8 cellular contexts compared by ENCODE assay signal in genomic region chr2:216108310-216108966, GRCh38. TPM values are rescaled to one million over a fixed set of nuclear protein-coding genes. Genes with fewer than 3 reads are reported as not detected.
DNase-seq lines count a peak whose midpoint lies in the region; ATAC-seq, FAIRE-seq and TF ChIP-seq lines count a peak whose summit lies in the region.

No MANE protein-coding gene starts in this region.

- no peaks in the 10 kb centered on the region for H3K9me3 Mint-ChIP-seq in activated naive CD4-positive, alpha-beta T cell treated with anti-CD3 and anti-CD28 coated beads, Interleukin-2, amount 10 ng/mL, durations not matched to agents 7 days and 5 days
- no peaks in the 10 kb centered on the region for H3K9me3 Mint-ChIP-seq in activated naive CD8-positive, alpha-beta T cell treated with anti-CD3 and anti-CD28 coated beads for 36 hours
- H3K9me3 Mint-ChIP-seq in type B pancreatic cell: no peaks in the 10 kb centered on the region

- no peak for TF ChIP-seq CTCF in type B pancreatic cell (conservative IDR thresholded peaks at IDR 0.05)

- ATAC-seq in HG02588 (IDR thresholded peaks at IDR 0.05; ENCODE audit: unreplicated experiment): no peak
- no peak for ATAC-seq in HG03025 (IDR thresholded peaks at IDR 0.05; ENCODE audit: low FRiP score, unreplicated experiment)

- peaks cover 48% of the 10 kb centered on the region for H3K4me1 Mint-ChIP-seq in activated naive CD4-positive, alpha-beta T cell treated with anti-CD3 and anti-CD28 coated beads, Interleukin-2, amount 10 ng/mL, durations not matched to agents 7 days and 5 days
- peaks cover 35% of the 10 kb centered on the region for H3K4me1 Mint-ChIP-seq in activated naive CD8-positive, alpha-beta T cell treated with anti-CD3 and anti-CD28 coated beads for 36 hours
- H3K4me1 Mint-ChIP-seq in type B pancreatic cell (ENCODE audit: unreplicated experiment): peaks cover 45% of the 10 kb centered on the region

- DNase-seq in activated naive CD4-positive, alpha-beta T cell treated with anti-CD3 and anti-CD28 coated beads, Interleukin-2, amount 10 ng/mL, durations not matched to agents 7 days and 5 days: no peak
- no peak for DNase-seq in activated naive CD4-positive, alpha-beta T cell treated with Interleukin-2 at 50 U/mL for 16 hours
- DNase-seq in activated naive CD8-positive, alpha-beta T cell treated with anti-CD3 and anti-CD28 coated beads for 36 hours: no peak
- peak; percentile 50 for DNase-seq in left kidney (ENCODE audit: low read depth, low spot score)
- no peak for DNase-seq in type B pancreatic cell (ENCODE audit: extremely low spot score, unreplicated experiment)
- no peak for DNase-seq in GM12891 (ENCODE audit: insufficient read length, low spot score)

- TF ChIP-seq POLR2A in GM12891 (IDR thresholded peaks at IDR 0.05; ENCODE audit: low read depth, low read length): no peak

- H3K36me3 Mint-ChIP-seq in activated naive CD4-positive, alpha-beta T cell treated with anti-CD3 and anti-CD28 coated beads, Interleukin-2, amount 10 ng/mL, durations not matched to agents 7 days and 5 days: peaks cover 37% of the 10 kb centered on the region
- peaks cover 37% of the 10 kb centered on the region for H3K36me3 Mint-ChIP-seq in activated naive CD8-positive, alpha-beta T cell treated with anti-CD3 and anti-CD28 coated beads for 36 hours
- H3K36me3 Mint-ChIP-seq in type B pancreatic cell: peaks cover 24% of the 10 kb centered on the region

- no peak for FAIRE-seq in GM12891 (lab: Jason Lieb, UNC)

- peaks cover 4% of the 10 kb centered on the region for H3K27me3 Mint-ChIP-seq in activated naive CD4-positive, alpha-beta T cell treated with anti-CD3 and anti-CD28 coated beads, Interleukin-2, amount 10 ng/mL, durations not matched to agents 7 days and 5 days
- peaks cover 3% of the 10 kb centered on the region for H3K27me3 Mint-ChIP-seq in activated naive CD8-positive, alpha-beta T cell treated with anti-CD3 and anti-CD28 coated beads for 36 hours
- no peaks in the 10 kb centered on the region for H3K27me3 Mint-ChIP-seq in type B pancreatic cell

- CTCF ChIA-PET in activated naive CD4-positive, alpha-beta T cell treated with anti-CD3 and anti-CD28 coated beads, Interleukin-2, amount 10 ng/mL, durations not matched to agents 7 days and 5 days (lab: Charles Lee): interaction anchor here (1.0 to 4.4 kb wide), 6 partner anchors 8 to 303 kb away, joined by 3 to 45 read pairs (median 12); partner anchors contain the start of genes PECR and TMEM169

- H3K27ac Mint-ChIP-seq in activated naive CD4-positive, alpha-beta T cell treated with anti-CD3 and anti-CD28 coated beads, Interleukin-2, amount 10 ng/mL, durations not matched to agents 7 days and 5 days: peak overlapping the region; percentile 62
- peak overlapping the region; percentile 100 for H3K27ac Mint-ChIP-seq in activated naive CD8-positive, alpha-beta T cell treated with anti-CD3 and anti-CD28 coated beads for 36 hours
- H3K27ac Mint-ChIP-seq in type B pancreatic cell: peak overlapping the region; percentile 99

- peak overlapping the region; percentile 99 for H3K4me3 Mint-ChIP-seq in activated naive CD4-positive, alpha-beta T cell treated with anti-CD3 and anti-CD28 coated beads, Interleukin-2, amount 10 ng/mL, durations not matched to agents 7 days and 5 days
- H3K4me3 Mint-ChIP-seq in activated naive CD8-positive, alpha-beta T cell treated with anti-CD3 and anti-CD28 coated beads for 36 hours: peak overlapping the region; percentile 100
- peak overlapping the region; percentile 100 for H3K4me3 Mint-ChIP-seq in type B pancreatic cell

TF ChIP-seq in GM12891, 5 proteins besides CTCF, POLR2A, EP300 and RAD21:
- no peak for TF ChIP-seq TAF1 (IDR thresholded peaks at IDR 0.05; ENCODE audit: low read depth, low read length)
- TF ChIP-seq POLR2AphosphoS5 (IDR thresholded peaks at IDR 0.05; ENCODE audit: low read depth, low read length): no peak; the same call in 1 of the 2 replicates
- no peak for TF ChIP-seq SPI1 (IDR thresholded peaks at IDR 0.05; ENCODE audit: low read depth, low read length)
- no peak for TF ChIP-seq PAX5 (IDR thresholded peaks at IDR 0.05; ENCODE audit: insufficient read depth, low read length, severe bottlenecking)
- no peak for TF ChIP-seq POU2F2 (IDR thresholded peaks at IDR 0.05; ENCODE audit: low read depth, low read length)

RNA-seq across cellular contexts. Expression of gene XRCC5, which starts 0.7 kb away (rescaled TPM):
- total RNA-seq in activated naive CD8-positive, alpha-beta T cell treated with anti-CD3 and anti-CD28 coated beads for 36 hours: 100 to 1,000 TPM; 585 to 614 TPM
- total RNA-seq in type B pancreatic cell (ENCODE audit: low replicate concordance): 266 and 349 TPM in 2 replicates
- 218 TPM for polyA plus RNA-seq in GM12891 (2012; ENCODE audit: low read depth, missing spikeins)

RNA-seq across cellular contexts. Expression of gene TMEM169, which starts 26.7 kb away (rescaled TPM):
- total RNA-seq in activated naive CD8-positive, alpha-beta T cell treated with anti-CD3 and anti-CD28 coated beads for 36 hours: under 1 TPM; 0.40 to 0.41 TPM
- 2.1 and 5.1 TPM in 2 replicates for total RNA-seq in type B pancreatic cell (ENCODE audit: low replicate concordance)
- 0.32 TPM for polyA plus RNA-seq in GM12891 (2012; ENCODE audit: low read depth, missing spikeins)

RNA-seq across cellular contexts. Expression of gene PECR, which starts 26.8 kb away (rescaled TPM):
- total RNA-seq in activated naive CD8-positive, alpha-beta T cell treated with anti-CD3 and anti-CD28 coated beads for 36 hours: 10 to 100 TPM; 15.3 to 16.2 TPM
- total RNA-seq in type B pancreatic cell (ENCODE audit: low replicate concordance): 13.9 and 19.0 TPM in 2 replicates
- polyA plus RNA-seq in GM12891 (2012; ENCODE audit: low read depth, missing spikeins): 18.7 TPM
